ENCODE assay signal across 3 cellular contexts in genomic region chr3:196983186-196983585, GRCh38.
A peak's percentile ranks its signal among the peaks of the same experiment; 100 is the strongest.
TF ChIP-seq lines count a peak whose summit lies in the region.

No MANE protein-coding gene starts in this region.

TF ChIP-seq in HepG2, 621 proteins besides CTCF, POLR2A, EP300 and RAD21:
- TF ChIP-seq ADNP (CRISPR knock-in tag; IDR thresholded peaks at IDR 0.05) (no peak), RELA (CRISPR knock-in tag; IDR thresholded peaks at IDR 0.05) (no peak), ZNF317 (CRISPR knock-in tag; IDR thresholded peaks at IDR 0.05) (peak; percentile 95), ZMAT5 (CRISPR knock-in tag; IDR thresholded peaks at IDR 0.05; ENCODE audit: borderline replicate concordance, low read depth) (no peak), NFIB (CRISPR knock-in tag; IDR thresholded peaks at IDR 0.05; ENCODE audit: borderline replicate concordance) (no peak)

TF ChIP-seq in HEK293, 187 proteins besides CTCF, POLR2A, EP300 and RAD21:
- TF ChIP-seq SETDB1 (IDR thresholded peaks at IDR 0.05; ENCODE audit: insufficient read length, low read length) (peak; percentile 94), ZNF362 (tag by site-specific recombination; IDR thresholded peaks at IDR 0.05) (no peak), ZNF280D (tag by site-specific recombination; IDR thresholded peaks at IDR 0.05) (0 out of 2 replicates have a peak, but pooled peaks have one; percentile 55)

TF ChIP-seq in K562, 482 proteins besides CTCF, POLR2A, EP300 and RAD21:
- peak in 1 of 2 experiments; percentile 58; a peak in 1 of 4 replicates for TF ChIP-seq ARNT (IDR thresholded peaks at IDR 0.05)
- TF ChIP-seq ZNF280B (CRISPR knock-in tag; IDR thresholded peaks at IDR 0.05) = 0 out of 2 replicates have a peak, but pooled peaks have one; percentile 36
- TF ChIP-seq KLF1 (tag; IDR thresholded peaks at IDR 0.05) = no peak
- 0 out of 2 replicates have a peak, but pooled peaks have one; percentile 31 for TF ChIP-seq MIER1 (IDR thresholded peaks at IDR 0.05; ENCODE audit: low read depth)
- TF ChIP-seq ZEB2 (IDR thresholded peaks at IDR 0.05) = peak; percentile 62
- peak; percentile 99 for TF ChIP-seq TRIM28 (IDR thresholded peaks at IDR 0.05)
- no peak for TF ChIP-seq SMAD3 (CRISPR knock-in tag; conservative IDR thresholded peaks at IDR 0.05)
- TF ChIP-seq ZNF175 (CRISPR knock-in tag; IDR thresholded peaks at IDR 0.05; ENCODE audit: low read depth) = peak; percentile 95
- 0 out of 2 replicates have a peak, but pooled peaks have one; percentile 21 for TF ChIP-seq LEF1 (IDR thresholded peaks at IDR 0.05)
- TF ChIP-seq ZNF280A (IDR thresholded peaks at IDR 0.05; ENCODE audit: low read depth, partially characterized antibody) = peak; percentile 99
- TF ChIP-seq MGA (IDR thresholded peaks at IDR 0.05) = no peak
- TF ChIP-seq RBM25 (IDR thresholded peaks at IDR 0.05; ENCODE audit: low read depth, low read length, severe bottlenecking) = peak; percentile 88
- TF ChIP-seq ATF3 (IDR thresholded peaks at IDR 0.05) = no peak
- no peak for TF ChIP-seq ATF3 (CRISPR knock-in tag; conservative IDR thresholded peaks at IDR 0.05)
- TF ChIP-seq MCM3 (IDR thresholded peaks at IDR 0.05) = no peak
- peak; percentile 89 for TF ChIP-seq XRCC3 (IDR thresholded peaks at IDR 0.05)
- TF ChIP-seq ZNF146 (CRISPR knock-in tag; IDR thresholded peaks at IDR 0.05; ENCODE audit: unreplicated experiment) = peak; percentile 8
- peak; percentile 38; the same call in 1 of the 2 replicates for TF ChIP-seq NBN (IDR thresholded peaks at IDR 0.05; ENCODE audit: low read depth)
- TF ChIP-seq CBX1 (IDR thresholded peaks at IDR 0.05; ENCODE audit: low read depth) = 0 out of 2 replicates have a peak, but pooled peaks have one; percentile 58
- peak; percentile 92 for TF ChIP-seq SMARCA5 (IDR thresholded peaks at IDR 0.05)
- TF ChIP-seq NFYB (IDR thresholded peaks at IDR 0.05; ENCODE audit: extremely low read depth, insufficient read length) = no peak
- 0 out of 4 replicates have a peak, but pooled peaks of 1 of the 2 experiments have one; percentile 28 for TF ChIP-seq HDAC1 (IDR thresholded peaks at IDR 0.05)
- TF ChIP-seq NFIC (IDR thresholded peaks at IDR 0.05) = 0 out of 2 replicates have a peak, but pooled peaks have one; percentile 9
- no peak for TF ChIP-seq MAFK (IDR thresholded peaks at IDR 0.05; ENCODE audit: low read length)
- no peak for TF ChIP-seq HBP1 (CRISPR knock-in tag; IDR thresholded peaks at IDR 0.05)
- TF ChIP-seq CBFA2T3 (IDR thresholded peaks at IDR 0.05) = peak; percentile 11; the same call in 1 of the 2 replicates
- peak; percentile 42 to 51; a peak in 1 of 4 replicates for TF ChIP-seq MLLT1 (IDR thresholded peaks at IDR 0.05)
- TF ChIP-seq BRD9 (IDR thresholded peaks at IDR 0.05; ENCODE audit: low read depth, partially characterized antibody) = peak; percentile 45
- TF ChIP-seq CBX5 (IDR thresholded peaks at IDR 0.05; ENCODE audit: borderline replicate concordance, low read depth) = peak; percentile 98
- peak; percentile 63 to 90 for TF ChIP-seq TRIM24 (IDR thresholded peaks at IDR 0.05)
- no peak for TF ChIP-seq ZNF76 (CRISPR knock-in tag; IDR thresholded peaks at IDR 0.05; ENCODE audit: borderline replicate concordance)
- TF ChIP-seq CBX3 (IDR thresholded peaks at IDR 0.05; ENCODE audit: borderline replicate concordance in 1 of 2, low read length in 2 of 2) = peak in 1 of 2 experiments; percentile 100; a peak in 2 of 3 replicates
